8 cellular contexts compared by ENCODE assay signal in the genomic region with DNA sequence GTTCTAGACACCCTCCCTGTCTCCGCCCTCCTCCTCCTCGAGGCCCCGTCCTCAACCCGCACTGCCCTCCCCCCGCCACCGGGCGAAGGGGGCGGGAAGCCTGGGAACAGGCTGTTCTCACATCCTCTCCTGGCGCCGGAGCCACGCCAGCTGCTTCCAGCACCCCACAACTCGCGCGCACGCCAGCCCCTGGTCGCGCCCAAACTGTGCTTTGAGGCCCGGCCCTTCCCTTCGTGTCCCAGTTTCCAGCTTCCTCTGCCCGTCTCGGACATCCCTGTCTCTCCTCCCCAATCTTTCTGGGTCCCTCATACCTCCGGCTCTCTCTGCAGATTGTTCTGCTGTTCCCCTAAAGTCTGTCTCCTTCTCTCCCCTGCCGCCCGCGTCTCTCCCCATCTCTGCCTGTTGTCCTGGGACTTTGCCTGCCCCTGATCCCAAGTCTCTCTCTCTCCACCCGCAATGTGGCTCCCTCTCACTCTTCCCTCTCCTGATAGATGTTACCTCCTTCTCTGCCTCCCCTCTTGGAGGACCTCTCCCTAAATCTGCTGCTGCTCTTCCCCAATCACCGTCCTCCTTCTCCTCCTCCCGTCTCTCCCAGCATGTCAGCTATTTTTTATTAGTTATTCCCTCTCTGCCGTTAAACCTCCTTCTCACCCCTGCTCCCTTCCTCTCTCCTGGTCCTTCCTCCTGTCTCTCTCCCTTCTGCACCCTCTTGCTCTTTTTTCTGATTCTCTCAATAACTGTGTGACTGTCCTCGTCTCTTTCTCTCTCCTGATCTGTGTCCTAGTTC. TPM values are rescaled to one million over a fixed set of nuclear protein-coding genes. Genes with fewer than 3 reads are reported as not detected.
DNase-seq lines count a peak whose midpoint lies in the region; ATAC-seq and TF ChIP-seq lines count a peak whose summit lies in the region.

No MANE protein-coding gene starts in this region.

- peak; percentile 41 for ATAC-seq in omental fat pad (ENCODE audit: low FRiP score)
- no peak for ATAC-seq in HG03571 (IDR thresholded peaks at IDR 0.05; ENCODE audit: unreplicated experiment)
- ATAC-seq in GM18867 (IDR thresholded peaks at IDR 0.05; ENCODE audit: unreplicated experiment): no peak

- intact Hi-C loops in activated T-helper 1 cell treated with anti-CD3 and anti-CD28 coated beads, Interleukin-12 subunit alpha, Interleukin-12 subunit beta, Interleukin-2, Interleukin-4 antibody, amounts not matched to agents 30 ng/mL and 10 ng/mL and 1 ng/mL, durations not matched to agents 14 hours and 24 hours and 36 hours (cut with micrococcal nuclease): no loop called here

- peak overlapping the region; percentile 64 for H3K27ac Mint-ChIP-seq in glutamatergic neuron (ENCODE audit: unreplicated experiment)
- H3K27ac Mint-ChIP-seq in activated T-helper 1 cell treated with anti-CD3 and anti-CD28 coated beads, Interleukin-12 subunit alpha, Interleukin-12 subunit beta, Interleukin-2, Interleukin-4 antibody, amounts not matched to agents 30 ng/mL and 10 ng/mL and 1 ng/mL, durations not matched to agents 14 hours and 24 hours and 36 hours: no peak overlapping the region

- H3K36me3 Mint-ChIP-seq in glutamatergic neuron (ENCODE audit: unreplicated experiment): no peaks in the 10 kb centered on the region
- peaks cover 2% of the 10 kb centered on the region for H3K36me3 Mint-ChIP-seq in activated T-helper 1 cell treated with anti-CD3 and anti-CD28 coated beads, Interleukin-12 subunit alpha, Interleukin-12 subunit beta, Interleukin-2, Interleukin-4 antibody, amounts not matched to agents 30 ng/mL and 10 ng/mL and 1 ng/mL, durations not matched to agents 14 hours and 24 hours and 36 hours (ENCODE audit: low read depth)

- TF ChIP-seq CTCF in glutamatergic neuron (IDR thresholded peaks at IDR 0.05; ENCODE audit: partially characterized antibody, unreplicated experiment): no peak
- TF ChIP-seq CTCF in omental fat pad (IDR thresholded peaks at IDR 0.05): no peak

- H3K27me3 Mint-ChIP-seq in glutamatergic neuron (ENCODE audit: unreplicated experiment): peaks cover 8% of the 10 kb centered on the region
- peaks cover 52% of the 10 kb centered on the region for H3K27me3 Mint-ChIP-seq in activated T-helper 1 cell treated with anti-CD3 and anti-CD28 coated beads, Interleukin-12 subunit alpha, Interleukin-12 subunit beta, Interleukin-2, Interleukin-4 antibody, amounts not matched to agents 30 ng/mL and 10 ng/mL and 1 ng/mL, durations not matched to agents 14 hours and 24 hours and 36 hours (ENCODE audit: insufficient read depth)

- H3K4me1 Mint-ChIP-seq in glutamatergic neuron (ENCODE audit: low read depth, unreplicated experiment): peaks cover 11% of the 10 kb centered on the region
- peaks cover 17% of the 10 kb centered on the region for H3K4me1 Mint-ChIP-seq in activated T-helper 1 cell treated with anti-CD3 and anti-CD28 coated beads, Interleukin-12 subunit alpha, Interleukin-12 subunit beta, Interleukin-2, Interleukin-4 antibody, amounts not matched to agents 30 ng/mL and 10 ng/mL and 1 ng/mL, durations not matched to agents 14 hours and 24 hours and 36 hours (ENCODE audit: low read depth)

- H3K9me3 Mint-ChIP-seq in glutamatergic neuron (ENCODE audit: unreplicated experiment): peaks cover 15% of the 10 kb centered on the region
- H3K9me3 Mint-ChIP-seq in activated T-helper 1 cell treated with anti-CD3 and anti-CD28 coated beads, Interleukin-12 subunit alpha, Interleukin-12 subunit beta, Interleukin-2, Interleukin-4 antibody, amounts not matched to agents 30 ng/mL and 10 ng/mL and 1 ng/mL, durations not matched to agents 14 hours and 24 hours and 36 hours: no peaks in the 10 kb centered on the region

- DNase-seq in CD1c-positive myeloid dendritic cell (ENCODE audit: extremely low spot score) (peak; percentile 27), RPMI8226 (peak; percentile 15), glutamatergic neuron (peak; percentile 48), omental fat pad (ENCODE audit: low spot score) (no peak)
- DNase-seq in activated T-helper 1 cell treated with anti-CD3 and anti-CD28 coated beads, Interleukin-12 subunit alpha, Interleukin-12 subunit beta, Interleukin-2, Interleukin-4 antibody, amounts not matched to agents 30 ng/mL and 10 ng/mL and 1 ng/mL, durations not matched to agents 14 hours and 24 hours and 36 hours (ENCODE audit: low spot score): no peak
- DNase-seq in stimulated activated CD4-positive, alpha-beta T cell treated with anti-CD3 and anti-CD28 coated beads, Interleukin-4, amount 100 ng/mL, for 1 hour: no peak

- H3K4me3 Mint-ChIP-seq in glutamatergic neuron (ENCODE audit: unreplicated experiment): peak overlapping the region; percentile 90
- H3K4me3 Mint-ChIP-seq in activated T-helper 1 cell treated with anti-CD3 and anti-CD28 coated beads, Interleukin-12 subunit alpha, Interleukin-12 subunit beta, Interleukin-2, Interleukin-4 antibody, amounts not matched to agents 30 ng/mL and 10 ng/mL and 1 ng/mL, durations not matched to agents 14 hours and 24 hours and 36 hours: no peak overlapping the region

RNA-seq across cellular contexts. Expression of a gene that starts 14.2 kb away (rescaled TPM):
- total RNA-seq in glutamatergic neuron (ENCODE audit: unreplicated experiment): 33.8 TPM
- total RNA-seq in omental fat pad: not detected
- 1.4 and 1.7 TPM in 2 replicates for total RNA-seq in activated T-helper 1 cell treated with anti-CD3 and anti-CD28 coated beads, Interleukin-12 subunit alpha, Interleukin-12 subunit beta, Interleukin-2, Interleukin-4 antibody, amounts not matched to agents 30 ng/mL and 10 ng/mL and 1 ng/mL, durations not matched to agents 14 hours and 24 hours and 36 hours

RNA-seq across cellular contexts. Expression of a gene that starts 46.3 kb away (rescaled TPM):
- total RNA-seq in glutamatergic neuron (ENCODE audit: unreplicated experiment): 327 TPM
- 100 to 1,000 TPM in 2 of 4 donors, 10 to 100 TPM in 2; 61.8 to 258 (median 118) TPM for total RNA-seq in omental fat pad
- 65.1 and 66.9 TPM in 2 replicates for total RNA-seq in activated T-helper 1 cell treated with anti-CD3 and anti-CD28 coated beads, Interleukin-12 subunit alpha, Interleukin-12 subunit beta, Interleukin-2, Interleukin-4 antibody, amounts not matched to agents 30 ng/mL and 10 ng/mL and 1 ng/mL, durations not matched to agents 14 hours and 24 hours and 36 hours

RNA-seq across cellular contexts. Expression of a gene that starts 54.5 kb away (rescaled TPM):
- 78.9 TPM for total RNA-seq in glutamatergic neuron (ENCODE audit: unreplicated experiment)
- total RNA-seq in omental fat pad: 10 to 100 TPM; 14.3 to 30.6 (median 24.0) TPM
- total RNA-seq in activated T-helper 1 cell treated with anti-CD3 and anti-CD28 coated beads, Interleukin-12 subunit alpha, Interleukin-12 subunit beta, Interleukin-2, Interleukin-4 antibody, amounts not matched to agents 30 ng/mL and 10 ng/mL and 1 ng/mL, durations not matched to agents 14 hours and 24 hours and 36 hours: 79.6 and 86.8 TPM in 2 replicates

Comparison
In these comparisons a context has a peak if more than half of its experiments do, and no peak if none do; other contexts are left out.
1. DNase-seq: peak in CD1c-positive myeloid dendritic cell (single experiment), RPMI8226 (single experiment) and glutamatergic neuron (single experiment); none in omental fat pad (single experiment), activated T-helper 1 cell treated with anti-CD3 and anti-CD28 coated beads, Interleukin-12 subunit alpha, Interleukin-12 subunit beta, Interleukin-2, Interleukin-4 antibody, amounts not matched to agents 30 ng/mL and 10 ng/mL and 1 ng/mL, durations not matched to agents 14 hours and 24 hours and 36 hours (single experiment) and stimulated activated CD4-positive, alpha-beta T cell treated with anti-CD3 and anti-CD28 coated beads, Interleukin-4, amount 100 ng/mL, for 1 hour (single experiment).
2. RNA of a gene that starts 14.2 kb away (total RNA-seq): 33.8 TPM in glutamatergic neuron (single experiment); 1.4 to 1.7 TPM in activated T-helper 1 cell treated with anti-CD3 and anti-CD28 coated beads, Interleukin-12 subunit alpha, Interleukin-12 subunit beta, Interleukin-2, Interleukin-4 antibody, amounts not matched to agents 30 ng/mL and 10 ng/mL and 1 ng/mL, durations not matched to agents 14 hours and 24 hours and 36 hours and not detected in omental fat pad; every median in the first group is over 10 times any median in the second.